ENCODE assay signal across 1 cellular context in the genomic region with DNA sequence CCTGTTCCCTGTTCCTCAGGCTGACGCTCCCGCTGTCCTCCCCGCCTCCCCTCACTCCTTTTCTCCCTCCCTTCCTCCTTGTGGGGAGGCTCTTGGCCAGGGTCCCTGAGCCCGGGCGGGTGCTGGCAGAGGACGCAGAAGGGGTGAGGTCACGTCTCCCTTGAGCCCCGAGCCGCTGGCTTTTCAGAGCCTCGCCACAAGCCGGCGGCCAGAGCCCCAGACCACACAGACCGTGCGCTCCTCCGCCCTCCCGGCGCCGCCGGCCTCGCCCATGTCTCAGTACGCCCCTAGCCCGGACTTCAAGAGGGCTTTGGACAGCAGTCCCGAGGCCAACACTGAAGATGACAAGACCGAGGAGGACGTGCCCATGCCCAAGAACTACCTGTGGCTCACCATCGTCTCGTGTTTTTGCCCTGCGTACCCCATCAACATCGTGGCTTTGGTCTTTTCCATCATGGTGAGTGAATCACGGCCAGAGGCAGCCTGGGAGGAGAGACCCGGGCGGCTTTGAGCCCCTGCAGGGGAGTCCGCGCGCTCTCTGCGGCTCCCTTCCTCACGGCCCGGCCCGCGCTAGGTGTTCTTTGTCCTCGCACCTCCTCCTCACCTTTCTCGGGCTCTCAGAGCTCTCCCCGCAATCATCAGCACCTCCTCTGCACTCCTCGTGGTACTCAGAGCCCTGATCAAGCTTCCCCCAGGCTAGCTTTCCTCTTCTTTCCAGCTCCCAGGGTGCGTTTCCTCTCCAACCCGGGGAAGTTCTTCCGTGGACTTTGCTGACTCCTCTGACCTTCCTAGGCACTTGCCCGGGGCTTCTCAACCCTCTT.
TF ChIP-seq lines count a peak whose summit lies in the region.

Gene TMEM233 (plus strand): TSS at position 197 of the 821 bp plus-strand sequence. CDS start 75 bp downstream, at position 272.

TF ChIP-seq in A549, 52 proteins besides CTCF, POLR2A, EP300 and RAD21 (continued from another document):
- no peak for TF ChIP-seq NPAS2 (CRISPR knock-in tag; IDR thresholded peaks at IDR 0.05; ENCODE audit: borderline replicate concordance)
- TF ChIP-seq RARB (CRISPR knock-in tag; IDR thresholded peaks at IDR 0.05) = no peak
- no peak for TF ChIP-seq SMC3 (IDR thresholded peaks at IDR 0.05)
TF ChIP-seq in A549: peak in this region for 0.
